ENCODE assay signal across 2 cellular contexts in the genomic region with DNA sequence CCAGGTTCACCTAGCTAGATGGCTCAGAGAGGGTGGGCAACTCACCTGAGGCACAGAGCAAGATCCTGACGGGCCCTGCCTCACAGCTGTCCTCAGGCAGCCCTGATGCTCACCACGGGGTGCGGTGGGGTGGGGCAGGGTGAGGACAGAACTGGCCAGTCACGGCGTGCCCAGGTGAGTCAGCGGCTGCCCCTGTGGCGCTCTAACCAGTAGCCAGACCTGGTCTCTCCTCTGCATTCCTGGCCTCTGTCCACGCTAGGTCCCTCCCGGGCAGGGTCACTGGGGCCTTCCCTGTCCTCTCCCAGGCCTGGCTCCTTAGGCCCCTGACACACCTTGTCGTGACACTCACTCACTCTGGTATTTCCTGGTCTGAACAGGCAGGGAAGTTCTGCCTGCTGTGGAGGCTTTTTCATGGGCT.
TF ChIP-seq lines count a peak whose summit lies in the region.

No MANE protein-coding gene starts in this region.

TF ChIP-seq in SK-N-SH treated with all-trans-retinoic acid at 6 μM for 48 hours, 23 proteins besides CTCF, POLR2A, EP300 and RAD21 (continued from another document):
- TF ChIP-seq TOX (CRISPR knock-in tag; IDR thresholded peaks at IDR 0.05; ENCODE audit: borderline replicate concordance) = no peak
- TF ChIP-seq TCF4 (CRISPR knock-in tag; IDR thresholded peaks at IDR 0.05; ENCODE audit: borderline replicate concordance) = no peak
- TF ChIP-seq, protein P1, sequence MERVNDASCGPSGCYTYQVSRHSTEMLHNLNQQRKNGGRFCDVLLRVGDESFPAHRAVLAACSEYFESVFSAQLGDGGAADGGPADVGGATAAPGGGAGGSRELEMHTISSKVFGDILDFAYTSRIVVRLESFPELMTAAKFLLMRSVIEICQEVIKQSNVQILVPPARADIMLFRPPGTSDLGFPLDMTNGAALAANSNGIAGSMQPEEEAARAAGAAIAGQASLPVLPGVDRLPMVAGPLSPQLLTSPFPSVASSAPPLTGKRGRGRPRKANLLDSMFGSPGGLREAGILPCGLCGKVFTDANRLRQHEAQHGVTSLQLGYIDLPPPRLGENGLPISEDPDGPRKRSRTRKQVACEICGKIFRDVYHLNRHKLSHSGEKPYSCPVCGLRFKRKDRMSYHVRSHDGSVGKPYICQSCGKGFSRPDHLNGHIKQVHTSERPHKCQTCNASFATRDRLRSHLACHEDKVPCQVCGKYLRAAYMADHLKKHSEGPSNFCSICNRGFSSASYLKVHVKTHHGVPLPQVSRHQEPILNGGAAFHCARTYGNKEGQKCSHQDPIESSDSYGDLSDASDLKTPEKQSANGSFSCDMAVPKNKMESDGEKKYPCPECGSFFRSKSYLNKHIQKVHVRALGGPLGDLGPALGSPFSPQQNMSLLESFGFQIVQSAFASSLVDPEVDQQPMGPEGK (CRISPR knock-in tag; IDR thresholded peaks at IDR 0.05; ENCODE audit: borderline replicate concordance) = no peak
- no peak for TF ChIP-seq ESRRG (CRISPR knock-in tag; IDR thresholded peaks at IDR 0.05)
- TF ChIP-seq ZNF565 (CRISPR knock-in tag; conservative IDR thresholded peaks at IDR 0.05; ENCODE audit: low read depth) = no peak

TF ChIP-seq in SK-N-SH, 30 proteins besides CTCF, POLR2A, EP300 and RAD21 (continued from another document):
- TF ChIP-seq, protein P2, sequence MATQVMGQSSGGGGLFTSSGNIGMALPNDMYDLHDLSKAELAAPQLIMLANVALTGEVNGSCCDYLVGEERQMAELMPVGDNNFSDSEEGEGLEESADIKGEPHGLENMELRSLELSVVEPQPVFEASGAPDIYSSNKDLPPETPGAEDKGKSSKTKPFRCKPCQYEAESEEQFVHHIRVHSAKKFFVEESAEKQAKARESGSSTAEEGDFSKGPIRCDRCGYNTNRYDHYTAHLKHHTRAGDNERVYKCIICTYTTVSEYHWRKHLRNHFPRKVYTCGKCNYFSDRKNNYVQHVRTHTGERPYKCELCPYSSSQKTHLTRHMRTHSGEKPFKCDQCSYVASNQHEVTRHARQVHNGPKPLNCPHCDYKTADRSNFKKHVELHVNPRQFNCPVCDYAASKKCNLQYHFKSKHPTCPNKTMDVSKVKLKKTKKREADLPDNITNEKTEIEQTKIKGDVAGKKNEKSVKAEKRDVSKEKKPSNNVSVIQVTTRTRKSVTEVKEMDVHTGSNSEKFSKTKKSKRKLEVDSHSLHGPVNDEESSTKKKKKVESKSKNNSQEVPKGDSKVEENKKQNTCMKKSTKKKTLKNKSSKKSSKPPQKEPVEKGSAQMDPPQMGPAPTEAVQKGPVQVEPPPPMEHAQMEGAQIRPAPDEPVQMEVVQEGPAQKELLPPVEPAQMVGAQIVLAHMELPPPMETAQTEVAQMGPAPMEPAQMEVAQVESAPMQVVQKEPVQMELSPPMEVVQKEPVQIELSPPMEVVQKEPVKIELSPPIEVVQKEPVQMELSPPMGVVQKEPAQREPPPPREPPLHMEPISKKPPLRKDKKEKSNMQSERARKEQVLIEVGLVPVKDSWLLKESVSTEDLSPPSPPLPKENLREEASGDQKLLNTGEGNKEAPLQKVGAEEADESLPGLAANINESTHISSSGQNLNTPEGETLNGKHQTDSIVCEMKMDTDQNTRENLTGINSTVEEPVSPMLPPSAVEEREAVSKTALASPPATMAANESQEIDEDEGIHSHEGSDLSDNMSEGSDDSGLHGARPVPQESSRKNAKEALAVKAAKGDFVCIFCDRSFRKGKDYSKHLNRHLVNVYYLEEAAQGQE (IDR thresholded peaks at IDR 0.05; ENCODE audit: low read depth, low read length) = no peak
- TF ChIP-seq, protein P3, sequence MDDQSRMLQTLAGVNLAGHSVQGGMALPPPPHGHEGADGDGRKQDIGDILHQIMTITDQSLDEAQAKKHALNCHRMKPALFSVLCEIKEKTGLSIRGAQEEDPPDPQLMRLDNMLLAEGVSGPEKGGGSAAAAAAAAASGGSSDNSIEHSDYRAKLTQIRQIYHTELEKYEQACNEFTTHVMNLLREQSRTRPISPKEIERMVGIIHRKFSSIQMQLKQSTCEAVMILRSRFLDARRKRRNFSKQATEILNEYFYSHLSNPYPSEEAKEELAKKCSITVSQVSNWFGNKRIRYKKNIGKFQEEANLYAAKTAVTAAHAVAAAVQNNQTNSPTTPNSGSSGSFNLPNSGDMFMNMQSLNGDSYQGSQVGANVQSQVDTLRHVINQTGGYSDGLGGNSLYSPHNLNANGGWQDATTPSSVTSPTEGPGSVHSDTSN (IDR thresholded peaks at IDR 0.05) = no peak
- TF ChIP-seq TAF1 (IDR thresholded peaks at IDR 0.05; ENCODE audit: borderline replicate concordance, low read depth, low read length) = no peak
- TF ChIP-seq POLR2AphosphoS5 (IDR thresholded peaks at IDR 0.05; ENCODE audit: low read depth, low read length) = no peak
- TF ChIP-seq, protein P4, sequence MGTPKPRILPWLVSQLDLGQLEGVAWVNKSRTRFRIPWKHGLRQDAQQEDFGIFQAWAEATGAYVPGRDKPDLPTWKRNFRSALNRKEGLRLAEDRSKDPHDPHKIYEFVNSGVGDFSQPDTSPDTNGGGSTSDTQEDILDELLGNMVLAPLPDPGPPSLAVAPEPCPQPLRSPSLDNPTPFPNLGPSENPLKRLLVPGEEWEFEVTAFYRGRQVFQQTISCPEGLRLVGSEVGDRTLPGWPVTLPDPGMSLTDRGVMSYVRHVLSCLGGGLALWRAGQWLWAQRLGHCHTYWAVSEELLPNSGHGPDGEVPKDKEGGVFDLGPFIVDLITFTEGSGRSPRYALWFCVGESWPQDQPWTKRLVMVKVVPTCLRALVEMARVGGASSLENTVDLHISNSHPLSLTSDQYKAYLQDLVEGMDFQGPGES (IDR thresholded peaks at IDR 0.05; ENCODE audit: low read depth, low read length) = no peak
- TF ChIP-seq, protein P5, sequence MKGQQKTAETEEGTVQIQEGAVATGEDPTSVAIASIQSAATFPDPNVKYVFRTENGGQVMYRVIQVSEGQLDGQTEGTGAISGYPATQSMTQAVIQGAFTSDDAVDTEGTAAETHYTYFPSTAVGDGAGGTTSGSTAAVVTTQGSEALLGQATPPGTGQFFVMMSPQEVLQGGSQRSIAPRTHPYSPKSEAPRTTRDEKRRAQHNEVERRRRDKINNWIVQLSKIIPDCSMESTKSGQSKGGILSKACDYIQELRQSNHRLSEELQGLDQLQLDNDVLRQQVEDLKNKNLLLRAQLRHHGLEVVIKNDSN (IDR thresholded peaks at IDR 0.05; ENCODE audit: borderline replicate concordance, low read depth) = no peak
- no peak for TF ChIP-seq RCOR1 (IDR thresholded peaks at IDR 0.05; ENCODE audit: low read length)
